36 cellular contexts compared by ENCODE assay signal in the genomic region with DNA sequence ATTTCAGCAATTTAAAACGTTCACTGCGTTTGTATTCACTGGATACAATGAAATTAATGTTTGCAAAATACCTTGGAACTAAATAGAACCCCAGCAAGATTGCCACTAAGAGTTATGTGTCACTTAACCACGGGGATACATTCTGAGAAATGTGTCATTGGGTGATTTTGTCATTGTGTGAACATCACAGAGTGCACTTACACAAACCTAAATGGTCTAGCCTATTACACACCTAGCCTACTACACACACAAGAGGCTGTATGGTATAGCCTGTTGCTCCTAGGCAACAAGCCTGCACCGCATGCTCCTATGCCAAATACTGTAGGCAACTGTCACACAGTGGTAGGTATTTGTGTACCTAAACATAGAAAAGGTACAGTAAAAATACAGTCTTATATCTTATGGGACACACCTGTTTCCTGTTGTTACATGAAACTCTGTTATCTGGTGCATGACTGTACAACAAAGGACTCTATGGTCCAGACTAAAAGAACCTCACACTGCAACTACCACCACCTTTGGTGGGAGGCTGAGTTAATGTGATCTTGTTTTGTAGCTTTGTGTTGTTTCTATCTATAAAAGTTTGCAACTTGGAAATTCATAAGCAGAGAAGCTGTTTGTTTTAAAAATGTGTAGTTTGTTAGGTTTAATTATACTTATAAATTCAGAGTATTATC.
"Had no signal": no experiment of that assay in that cellular context is flagged by ENCODE, and none has a peak within 500 bp of the region (broad histone marks: within the 10 kb centered on the region; RNA-seq: fewer than 3 reads in every experiment).

No MANE protein-coding gene starts in this region.

- H3K27ac Mint-ChIP-seq: activated B cell treated with CpG ODN at 0.5 μM for 24 hours; activated CD4-positive, alpha-beta T cell treated with anti-CD3 and anti-CD28 coated beads, Interleukin-2, amount 10 ng/mL, durations not matched to agents 24 days and 14 days; activated CD8-positive, alpha-beta T cell treated with anti-CD3 and anti-CD28 coated beads, Interleukin-2, amount 10 ng/mL, durations not matched to agents 7 days and 5 days; activated naive CD8-positive, alpha-beta T cell treated with anti-CD3 and anti-CD28 coated beads, Interleukin-2, amount 10 ng/mL, durations not matched to agents 7 days and 5 days; activated T-helper 1 cell treated with anti-CD3 and anti-CD28 coated beads, Interleukin-12 subunit alpha, Interleukin-12 subunit beta, Interleukin-2, Interleukin-4 antibody, amounts not matched to agents 30 ng/mL and 10 ng/mL and 1 ng/mL, durations not matched to agents 14 hours and 24 hours and 36 hours had no signal

- ATAC-seq: activated CD8-positive, alpha-beta T cell treated with anti-CD3 and anti-CD28 coated beads, Interleukin-2, amount 10 ng/mL, durations not matched to agents 7 days and 5 days had no signal

- H3K4me3 Mint-ChIP-seq: activated B cell treated with CpG ODN at 0.5 μM for 24 hours; activated CD4-positive, alpha-beta T cell treated with anti-CD3 and anti-CD28 coated beads, Interleukin-2, amount 10 ng/mL, durations not matched to agents 24 days and 14 days; activated CD8-positive, alpha-beta T cell treated with anti-CD3 and anti-CD28 coated beads, Interleukin-2, amount 10 ng/mL, durations not matched to agents 7 days and 5 days; activated naive CD8-positive, alpha-beta T cell treated with anti-CD3 and anti-CD28 coated beads, Interleukin-2, amount 10 ng/mL, durations not matched to agents 7 days and 5 days; activated T-helper 1 cell treated with anti-CD3 and anti-CD28 coated beads, Interleukin-12 subunit alpha, Interleukin-12 subunit beta, Interleukin-2, Interleukin-4 antibody, amounts not matched to agents 30 ng/mL and 10 ng/mL and 1 ng/mL, durations not matched to agents 14 hours and 24 hours and 36 hours had no signal

- H3K4me1 ChIP-seq: ascending aorta had no signal

- DNase-seq: activated B cell treated with CpG ODN at 0.5 μM for 24 hours; activated CD4-positive, alpha-beta T cell treated with anti-CD3 and anti-CD28 coated beads for 1 hour; activated CD4-positive, alpha-beta T cell treated with anti-CD3 and anti-CD28 coated beads, Interleukin-2, amount 10 ng/mL, durations not matched to agents 24 days and 14 days; activated CD4-positive, alpha-beta T cell treated with anti-CD3 and anti-CD28 coated beads, Interleukin-2, amount 50 U/mL, for 48 hours; activated CD8-positive, alpha-beta memory T cell treated with anti-CD3 and anti-CD28 coated beads, Interleukin-2, amount 50 U/mL, for 4 hours; activated CD8-positive, alpha-beta T cell treated with anti-CD3 and anti-CD28 coated beads, Interleukin-2, amount 10 ng/mL, durations not matched to agents 7 days and 5 days; activated effector memory CD4-positive, alpha-beta T cell treated with Interleukin-2 at 50 U/mL for 16 hours; activated naive CD4-positive, alpha-beta T cell treated with anti-CD3 and anti-CD28 coated beads, Interleukin-2, amount 50 U/mL, for 16 hours; activated naive CD8-positive, alpha-beta T cell treated with anti-CD3 and anti-CD28 coated beads, Interleukin-2, amount 10 ng/mL, durations not matched to agents 7 days and 5 days; activated T-cell treated with anti-CD3 and anti-CD28 coated beads for 4 hours; amygdala; Karpas-422; KBM-7; MM.1S; MV-4-11; NCI-H1092 treated with DMSO at 0.1 percent for 48 hours; NCI-H1417; NCI-H146; NCI-H187; NCI-H2029 treated with DMSO at 0.1 percent for 48 hours; NCI-H2107; NCI-H2171; NCI-H510A; NCI-H526; NCI-H748 treated with DMSO at 0.1 percent for 48 hours; NK-92 treated with Interleukin-12 subunit alpha and Interleukin-12 subunit beta, amount 100 ng/mL, for 24 hours; PC-9; Right ventricle myocardium superior; SW 1271; T-helper 1 cell; T-helper 2 cell; T-helper 9 cell had no signal

- H3K27ac ChIP-seq: ascending aorta, PC-9, RWPE1, VCaP had no signal

- H3K27me3 ChIP-seq: ascending aorta had no signal

- H2AFZ ChIP-seq: PC-9 had no signal

- H3K4me2 ChIP-seq: PC-9 had no signal

- H3K4me3 ChIP-seq: ascending aorta, PC-9 had no signal

- H3K4me1 Mint-ChIP-seq: activated CD4-positive, alpha-beta T cell treated with anti-CD3 and anti-CD28 coated beads, Interleukin-2, amount 10 ng/mL, durations not matched to agents 24 days and 14 days; activated naive CD8-positive, alpha-beta T cell treated with anti-CD3 and anti-CD28 coated beads, Interleukin-2, amount 10 ng/mL, durations not matched to agents 7 days and 5 days had no signal

- H3K36me3 ChIP-seq: ascending aorta had no signal

- H3K36me3 Mint-ChIP-seq: activated naive CD8-positive, alpha-beta T cell treated with anti-CD3 and anti-CD28 coated beads, Interleukin-2, amount 10 ng/mL, durations not matched to agents 7 days and 5 days had no signal
